Comparison of ENCODE assay signal across 13 cellular contexts in the genomic region with DNA sequence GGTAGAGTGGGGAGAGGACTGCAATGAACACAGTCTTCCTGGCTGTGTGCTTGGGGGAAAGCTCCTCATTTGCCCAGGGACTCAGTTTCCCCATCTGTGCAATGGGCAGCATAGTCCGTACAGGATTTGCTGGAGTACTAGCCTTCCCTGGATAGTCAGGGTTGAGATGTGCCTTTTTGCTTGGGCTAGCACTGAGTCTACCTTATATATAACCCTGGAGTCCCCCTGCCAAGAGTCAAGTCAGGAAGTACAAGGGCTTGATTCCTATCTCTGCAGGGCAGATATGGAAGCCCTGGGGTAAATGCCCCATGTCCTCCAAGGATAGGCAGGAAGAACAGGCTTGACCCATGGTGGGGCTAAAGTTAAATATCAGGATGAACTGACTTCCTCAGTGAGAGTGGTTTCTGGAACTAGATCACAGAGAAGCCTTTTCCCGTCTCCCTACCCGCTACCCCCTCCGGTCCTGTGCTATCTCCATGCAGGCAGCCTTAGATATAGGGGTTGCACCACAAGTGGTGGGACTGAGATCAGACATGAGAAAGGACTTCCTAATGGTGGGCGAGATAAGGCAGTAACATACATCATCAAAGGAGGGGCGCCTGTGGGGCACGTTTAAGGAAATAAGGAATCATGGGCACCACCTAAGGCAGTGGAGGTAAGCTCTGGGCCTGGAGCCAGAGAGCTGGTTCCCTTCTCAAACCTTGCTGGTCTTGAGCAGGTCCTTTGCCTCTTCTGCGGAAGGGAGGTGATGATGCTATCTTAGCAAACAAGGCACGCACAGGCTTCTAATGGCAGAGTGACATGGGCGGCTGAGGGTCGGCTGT.
"Had no signal": no experiment of that assay in that cellular context is flagged by ENCODE, and none has a peak within 500 bp of the region (broad histone marks: within the 10 kb centered on the region; RNA-seq: fewer than 3 reads in every experiment).

No MANE protein-coding gene starts in this region.

- H3K4me3 ChIP-seq: hepatocyte, ovary, SK-N-MC, skin epidermis had no signal

- H3K36me3 ChIP-seq: ovary had no signal

- H3K27ac ChIP-seq: hepatocyte, ovary, SK-N-MC, skin epidermis had no signal

- H3K4me2 ChIP-seq: hepatocyte had no signal

- H3K9me3 ChIP-seq: ovary had no signal

- ATAC-seq: activated CD8-positive, alpha-beta T cell treated with anti-CD3 and anti-CD28 coated beads for 36 hours; activated T-helper 17 cell treated with anti-CD3 and anti-CD28 coated beads, Interleukin-2, amount 50 U/mL, for 72 hours; effector memory CD8-positive, alpha-beta T cell; stimulated activated effector memory CD8-positive, alpha-beta T cell treated with anti-CD3 and anti-CD28 coated beads, Interleukin-12 subunit alpha, Interleukin-12 subunit beta, amount 100 ng/mL, for 72 hours had no signal

- H3K27me3 Mint-ChIP-seq: activated CD8-positive, alpha-beta T cell treated with anti-CD3 and anti-CD28 coated beads for 36 hours had no signal

- H3K27me3 ChIP-seq: hepatocyte, ovary had no signal

- H3K9me3 Mint-ChIP-seq: activated CD8-positive, alpha-beta T cell treated with anti-CD3 and anti-CD28 coated beads for 36 hours; activated T-helper 17 cell treated with anti-CD3 and anti-CD28 coated beads, Interleukin-2, amount 50 U/mL, for 72 hours; effector memory CD8-positive, alpha-beta T cell; stimulated activated effector memory CD8-positive, alpha-beta T cell treated with anti-CD3 and anti-CD28 coated beads, Interleukin-12 subunit alpha, Interleukin-12 subunit beta, amount 100 ng/mL, for 72 hours had no signal

- H3K27ac Mint-ChIP-seq: activated CD8-positive, alpha-beta T cell treated with anti-CD3 and anti-CD28 coated beads for 36 hours; activated T-helper 17 cell treated with anti-CD3 and anti-CD28 coated beads, Interleukin-2, amount 50 U/mL, for 72 hours; effector memory CD8-positive, alpha-beta T cell had no signal

- H2AFZ ChIP-seq: hepatocyte had no signal

- H3K36me3 Mint-ChIP-seq: stimulated activated effector memory CD8-positive, alpha-beta T cell treated with anti-CD3 and anti-CD28 coated beads, Interleukin-12 subunit alpha, Interleukin-12 subunit beta, amount 100 ng/mL, for 72 hours had no signal

- H3K79me2 ChIP-seq: hepatocyte had no signal

- H3K4me1 Mint-ChIP-seq: activated T-helper 17 cell treated with anti-CD3 and anti-CD28 coated beads, Interleukin-2, amount 50 U/mL, for 72 hours; stimulated activated effector memory CD8-positive, alpha-beta T cell treated with anti-CD3 and anti-CD28 coated beads, Interleukin-12 subunit alpha, Interleukin-12 subunit beta, amount 100 ng/mL, for 72 hours had no signal

- DNase-seq: activated CD8-positive, alpha-beta T cell treated with anti-CD3 and anti-CD28 coated beads for 36 hours; activated naive CD4-positive, alpha-beta T cell treated with anti-CD3 and anti-CD28 coated beads, Interleukin-2, amount 50 U/mL, for 16 hours; activated T-cell treated with anti-CD3 and anti-CD28 coated beads for 4 hours; central memory CD4-positive, alpha-beta T cell; effector memory CD8-positive, alpha-beta T cell; mesendoderm; ovary; substantia nigra had no signal

- H3K4me3 Mint-ChIP-seq: activated CD8-positive, alpha-beta T cell treated with anti-CD3 and anti-CD28 coated beads for 36 hours; activated T-helper 17 cell treated with anti-CD3 and anti-CD28 coated beads, Interleukin-2, amount 50 U/mL, for 72 hours; effector memory CD8-positive, alpha-beta T cell; stimulated activated effector memory CD8-positive, alpha-beta T cell treated with anti-CD3 and anti-CD28 coated beads, Interleukin-12 subunit alpha, Interleukin-12 subunit beta, amount 100 ng/mL, for 72 hours had no signal
